10 cellular contexts compared by ENCODE assay signal in genomic region chr4:187789078-187789477, GRCh38.
"Had no signal": no experiment of that assay in that cellular context is flagged by ENCODE, and none has a peak within 500 bp of the region (broad histone marks: within the 10 kb centered on the region; RNA-seq: fewer than 3 reads in every experiment).

No MANE protein-coding gene starts in this region.

- H3K36me3 ChIP-seq: HAP-1 had no signal

- H3K4me1 ChIP-seq: HAP-1 had no signal

- H3K9ac ChIP-seq: GM23248 had no signal

- FAIRE-seq: H54, HepG2, K562 had no signal

- H3K9me3 Mint-ChIP-seq: HFFc6 had no signal

- H3K9me3 ChIP-seq: HAP-1 had no signal

- H3K27ac Mint-ChIP-seq: HFFc6 had no signal

- H3K27ac ChIP-seq: GM23248, HL-60 had no signal

- H2AFZ ChIP-seq: GM23248 had no signal

- DNase-seq: GM23248, GOT3, HFFc6, KG1 had no signal

- ATAC-seq: HCT116, HepG2, K562 had no signal

- H3K4me3 ChIP-seq: GM23248, HAP-1, K562 had no signal

- H3K4me3 Mint-ChIP-seq: HFFc6 had no signal
